In genomic region chr19:52896431-52897148, GRCh38 we compare ENCODE assay signal across 6 cellular contexts. TPM values are rescaled to one million over a fixed set of nuclear protein-coding genes. Genes with fewer than 3 reads are reported as not detected.
A peak's percentile ranks its signal among the peaks of the same experiment; 100 is the strongest.
DNase-seq lines count a peak whose midpoint lies in the region; ATAC-seq and TF ChIP-seq lines count a peak whose summit lies in the region.

No MANE protein-coding gene starts in this region.

- DNase-seq in T-helper 1 cell: no peak
- DNase-seq in SJCRH30: peak; percentile 38 to 51
- peak; percentile 45 to 61 (median 57) for DNase-seq in right cardiac atrium
- peak; percentile 27 for DNase-seq in testis
- no peak for DNase-seq in AML-193 (lab: John Stamatoyannopoulos, UW)

- ATAC-seq in right cardiac atrium: peak; percentile 55 to 70

- H3K27ac ChIP-seq in SJCRH30 (peak overlapping the region; percentile 63), right cardiac atrium (ENCODE audit: low read length) (peak overlapping the region; percentile 76), testis (peak overlapping the region; percentile 73 to 84)

- H3K4me3 ChIP-seq in SJCRH30 (peak overlapping the region; percentile 72), right cardiac atrium (ENCODE audit: low read length) (peak overlapping the region; percentile 80), testis (peak overlapping the region; percentile 73 to 89)

- WGBS in right cardiac atrium: 41% methylated on average over 24 of the region's 24 CpGs
- WGBS in testis, 2 donors: 29 to 30% methylated on average over 24 of the region's 24 CpGs

- peaks cover 7% of the 10 kb centered on the region for H3K4me1 Mint-ChIP-seq in T-helper 1 cell treated with Interleukin-12 subunit alpha and Interleukin-12 subunit beta and Interleukin-4 antibody, amounts not matched to agents 30 μg/mL and 1 μg/mL, for 36 hours (ENCODE audit: low read depth)

- intact Hi-C loops in right cardiac atrium (cut with DNase I) (no loop called here), testis (cut with DNase I; ENCODE audit: low total_unique reads) (no loop called here)

- peak overlapping the region; percentile 89 for H3K4me3 Mint-ChIP-seq in T-helper 1 cell treated with Interleukin-12 subunit alpha and Interleukin-12 subunit beta and Interleukin-4 antibody, amounts not matched to agents 30 μg/mL and 1 μg/mL, for 36 hours

- H3K27ac Mint-ChIP-seq in T-helper 1 cell treated with Interleukin-12 subunit alpha and Interleukin-12 subunit beta and Interleukin-4 antibody, amounts not matched to agents 30 μg/mL and 1 μg/mL, for 36 hours: peak overlapping the region; percentile 92

- no peak for TF ChIP-seq POLR2A in testis (IDR thresholded peaks at IDR 0.05)

- no peak for TF ChIP-seq CTCF in testis (IDR thresholded peaks at IDR 0.05)

- H3K9me3 ChIP-seq in SJCRH30 (replicated peaks): no peaks in the 10 kb centered on the region
- H3K9me3 ChIP-seq in right cardiac atrium (ENCODE audit: control insufficient read depth, low read length): no peaks in the 10 kb centered on the region
- H3K9me3 ChIP-seq in testis: no peaks in the 10 kb centered on the region

- H3K36me3 Mint-ChIP-seq in T-helper 1 cell treated with Interleukin-12 subunit alpha and Interleukin-12 subunit beta and Interleukin-4 antibody, amounts not matched to agents 30 μg/mL and 1 μg/mL, for 36 hours (ENCODE audit: low read depth): peaks cover 21% of the 10 kb centered on the region

- H3K27me3 ChIP-seq in SJCRH30 (no peaks in the 10 kb centered on the region), right cardiac atrium (ENCODE audit: control insufficient read depth, insufficient read depth) (no peaks in the 10 kb centered on the region), testis (no peaks in the 10 kb centered on the region)

- no peaks in the 10 kb centered on the region for H3K27me3 Mint-ChIP-seq in T-helper 1 cell treated with Interleukin-12 subunit alpha and Interleukin-12 subunit beta and Interleukin-4 antibody, amounts not matched to agents 30 μg/mL and 1 μg/mL, for 36 hours (ENCODE audit: low read depth)

- peaks cover 37% of the 10 kb centered on the region for H3K9me3 Mint-ChIP-seq in T-helper 1 cell treated with Interleukin-12 subunit alpha and Interleukin-12 subunit beta and Interleukin-4 antibody, amounts not matched to agents 30 μg/mL and 1 μg/mL, for 36 hours

- H3K4me1 ChIP-seq in SJCRH30: no peaks in the 10 kb centered on the region
- H3K4me1 ChIP-seq in right cardiac atrium (ENCODE audit: control insufficient read depth, insufficient read depth, low read length): no peaks in the 10 kb centered on the region
- peaks cover 4% of the 10 kb centered on the region for H3K4me1 ChIP-seq in testis

- H3K36me3 ChIP-seq in SJCRH30 (peaks cover 26% of the 10 kb centered on the region), testis (ENCODE audit: low read depth, missing control alignments) (no peaks in the 10 kb centered on the region)

RNA-seq across cellular contexts. Expression of gene ZNF320, which starts 0.8 kb away (rescaled TPM):
- total RNA-seq in SJCRH30 (2014; rRNA removed; shearing (Covaris generic)): 11.4 and 15.3 TPM in 2 replicates
- total RNA-seq in right cardiac atrium (10 to 100 TPM in 1 of 4 donors, 1 to 10 TPM in 3; 7.9 to 13.3 (median 9.4) TPM), testis (10 to 100 TPM; 21.3 to 21.6 TPM)
- polyA plus RNA-seq in right cardiac atrium (6.6 TPM), testis (ENCODE audit: insufficient read depth, low read depth, low replicate concordance) (8.2 TPM)

RNA-seq across cellular contexts. Expression of gene ZNF888, which starts 26.6 kb away (rescaled TPM):
- 6.8 TPM in 2 replicates for total RNA-seq in SJCRH30 (2014; rRNA removed; shearing (Covaris generic))
- 1 to 10 TPM; 1.7 to 1.9 (median 1.8) TPM for total RNA-seq in right cardiac atrium
- polyA plus RNA-seq in right cardiac atrium: 1.00 TPM
- total RNA-seq in testis: 1 to 10 TPM; 2.3 to 3.2 TPM
- 2.2 TPM for polyA plus RNA-seq in testis (ENCODE audit: insufficient read depth, low read depth, low replicate concordance)

RNA-seq across cellular contexts. Expression of gene ZNF468, which starts 39.2 kb away (rescaled TPM):
- total RNA-seq in SJCRH30 (2014; rRNA removed; shearing (Covaris generic)): 25.4 and 29.8 TPM in 2 replicates
- 10 to 100 TPM in 1 of 4 donors, 1 to 10 TPM in 3; 7.3 to 10.7 (median 8.7) TPM for total RNA-seq in right cardiac atrium
- polyA plus RNA-seq in right cardiac atrium: 6.9 TPM
- total RNA-seq in testis: 10 to 100 TPM; 13.5 to 21.7 TPM
- polyA plus RNA-seq in testis (ENCODE audit: insufficient read depth, low read depth, low replicate concordance): 10.6 TPM

Comparison
In these comparisons a context has a peak if more than half of its experiments do, and no peak if none do; other contexts are left out.
1. DNase-seq: peak in SJCRH30 (2 of 2), right cardiac atrium (3 of 3) and testis (single experiment); none in T-helper 1 cell (0 of 5) and AML-193 (0 of 2).
2. Peak in every context shown above with its lines, with median percentiles within 50 percentile points of each other: H3K27ac ChIP-seq and H3K4me3 ChIP-seq.